In genomic region chr19:35211545-35212230, GRCh38 we compare ENCODE assay signal across 8 cellular contexts. TPM values are rescaled to one million over a fixed set of nuclear protein-coding genes. Genes with fewer than 3 reads are reported as not detected.
DNase-seq lines count a peak whose midpoint lies in the region; ATAC-seq and TF ChIP-seq lines count a peak whose summit lies in the region.

No MANE protein-coding gene starts in this region.

- 88% methylated on average over 6 of the region's 7 CpGs for whole genome bisulfite sequencing in mammary epithelial cell (ENCODE audit: low coverage, missing lambda C conversion rate)

- intact Hi-C loops in left lung (cut with DNase I): no loop called here
- intact Hi-C loops in mammary epithelial cell (cut with micrococcal nuclease): loop anchor here (5.0 kb wide), 1 partner anchor 49 kb away; no protein-coding TSS in a partner anchor

- no peak overlapping the region for H3K9ac ChIP-seq in mammary epithelial cell (ENCODE audit: insufficient read depth, low read length)

- dilution Hi-C loops in mammary epithelial cell (cut with HindIII; ENCODE audit: low sequenced_read_pairs): no loop called here

- DNase-seq in OCI-M1 (lab: John Stamatoyannopoulos, UW) (peak; percentile 54), left lung (peak in 1 of 2 donors; percentile 65), NCI-H2196 treated with DMSO at 0.1 percent for 48 hours (lab: John Stamatoyannopoulos, UW; ENCODE audit: unreplicated experiment) (no peak), T1000 (lab: John Stamatoyannopoulos, UW) (no peak), SKM-1 treated with dmso at 0.1 percent for 144 hours (lab: John Stamatoyannopoulos, UW; ENCODE audit: unreplicated experiment) (no peak), mammary epithelial cell (no peak)
- DNase-seq in stimulated activated naive CD8-positive, alpha-beta T cell treated with anti-CD3 and anti-CD28 coated beads, Interleukin-15, amount 100 ng/mL, for 72 hours: peak; percentile 61 to 79

- no TSS peak for BruUV-seq in mammary epithelial cell (replicated peaks; lab: Mats Ljungman, UMichigan)

- ATAC-seq in activated T-helper 17 cell treated with anti-CD3 and anti-CD28 coated beads, Interleukin-2, amount 50 U/mL, for 72 hours (replicated peaks): peak; percentile 33
- peak; percentile 13 for ATAC-seq in left lung
- ATAC-seq in stimulated activated naive CD8-positive, alpha-beta T cell treated with anti-CD3 and anti-CD28 coated beads, Interleukin-15, amount 100 ng/mL, for 72 hours: peak; percentile 56

- peak overlapping the region; percentile 97 for H3K27ac Mint-ChIP-seq in activated T-helper 17 cell treated with anti-CD3 and anti-CD28 coated beads, Interleukin-2, amount 50 U/mL, for 72 hours
- peak overlapping the region; percentile 98 to 100 for H3K27ac Mint-ChIP-seq in stimulated activated naive CD8-positive, alpha-beta T cell treated with anti-CD3 and anti-CD28 coated beads, Interleukin-15, amount 100 ng/mL, for 72 hours

- H3K9me3 ChIP-seq in left lung (no peaks in the 10 kb centered on the region), mammary epithelial cell (replicated peaks; ENCODE audit: insufficient read depth, low read length) (no peaks in the 10 kb centered on the region)

- peaks cover 51% of the 10 kb centered on the region for H3K4me1 Mint-ChIP-seq in activated T-helper 17 cell treated with anti-CD3 and anti-CD28 coated beads, Interleukin-2, amount 50 U/mL, for 72 hours
- peaks cover 91% of the 10 kb centered on the region for H3K4me1 Mint-ChIP-seq in stimulated activated naive CD8-positive, alpha-beta T cell treated with anti-CD3 and anti-CD28 coated beads, Interleukin-15, amount 100 ng/mL, for 72 hours

- H3K9me3 Mint-ChIP-seq in activated T-helper 17 cell treated with anti-CD3 and anti-CD28 coated beads, Interleukin-2, amount 50 U/mL, for 72 hours: no peaks in the 10 kb centered on the region
- H3K9me3 Mint-ChIP-seq in stimulated activated naive CD8-positive, alpha-beta T cell treated with anti-CD3 and anti-CD28 coated beads, Interleukin-15, amount 100 ng/mL, for 72 hours: no peaks in the 10 kb centered on the region

- H3K27ac ChIP-seq in left lung (peak overlapping the region; percentile 67 to 68), mammary epithelial cell (ENCODE audit: insufficient read depth, low read depth, low read length) (no peak overlapping the region)

- CTCF ChIA-PET in mammary epithelial cell (lab: Charles Lee; ENCODE audit: low non-redundant PET): no interaction called here

- no peak overlapping the region for H3K4me2 ChIP-seq in mammary epithelial cell (ENCODE audit: insufficient read depth, low read depth, low read length)

- in situ Hi-C loops in mammary epithelial cell (cut with MboI; ENCODE audit: low sequenced_read_pairs in 2 of 2): no loop called here

- H3K4me3 ChIP-seq in left lung: no peak overlapping the region
- H3K4me3 ChIP-seq in mammary epithelial cell (replicated peaks in 1 of 3; ENCODE audit: insufficient read depth in 1 of 3, low read depth in 2 of 3, low read length in 3 of 3): no peak overlapping the region

- peaks cover 16 to 51% of the 10 kb centered on the region in 2 donors for H3K4me1 ChIP-seq in left lung
- peaks cover 11% of the 10 kb centered on the region for H3K4me1 ChIP-seq in mammary epithelial cell (ENCODE audit: insufficient read depth, low read length)

- H3K4me3 Mint-ChIP-seq in activated T-helper 17 cell treated with anti-CD3 and anti-CD28 coated beads, Interleukin-2, amount 50 U/mL, for 72 hours: peak overlapping the region; percentile 75
- peak overlapping the region; percentile 27 to 79 for H3K4me3 Mint-ChIP-seq in stimulated activated naive CD8-positive, alpha-beta T cell treated with anti-CD3 and anti-CD28 coated beads, Interleukin-15, amount 100 ng/mL, for 72 hours

- no peaks in the 10 kb centered on the region for H3K27me3 Mint-ChIP-seq in activated T-helper 17 cell treated with anti-CD3 and anti-CD28 coated beads, Interleukin-2, amount 50 U/mL, for 72 hours
- H3K27me3 Mint-ChIP-seq in stimulated activated naive CD8-positive, alpha-beta T cell treated with anti-CD3 and anti-CD28 coated beads, Interleukin-15, amount 100 ng/mL, for 72 hours: no peaks in the 10 kb centered on the region

- no peaks in the 10 kb centered on the region for H4K20me1 ChIP-seq in mammary epithelial cell (ENCODE audit: insufficient read depth, low read length)

- H3K27me3 ChIP-seq in left lung (no peaks in the 10 kb centered on the region), mammary epithelial cell (ENCODE audit: insufficient read depth, low read length) (no peaks in the 10 kb centered on the region)

- H3K36me3 ChIP-seq in left lung: no peaks in the 10 kb centered on the region
- no peaks in the 10 kb centered on the region for H3K36me3 ChIP-seq in mammary epithelial cell (ENCODE audit: insufficient read depth, low read length)

- TF ChIP-seq CTCF in left lung (IDR thresholded peaks at IDR 0.05) (no peak), mammary epithelial cell (conservative IDR thresholded peaks at IDR 0.05 in 1 of 2, IDR thresholded peaks at IDR 0.05 in 1 of 2; ENCODE audit: extremely low read depth in 1 of 2, insufficient read depth in 1 of 2, low read depth in 1 of 2, low read length in 2 of 2) (no peak)

- H3K79me2 ChIP-seq in mammary epithelial cell (ENCODE audit: insufficient read depth, low read length): no peaks in the 10 kb centered on the region

- H3K36me3 Mint-ChIP-seq in activated T-helper 17 cell treated with anti-CD3 and anti-CD28 coated beads, Interleukin-2, amount 50 U/mL, for 72 hours (ENCODE audit: low read depth): peaks cover 7% of the 10 kb centered on the region

- no peak overlapping the region for H2AFZ ChIP-seq in mammary epithelial cell (ENCODE audit: low read depth, low read length)

RNA-seq across cellular contexts. Expression of gene FAM187B, which starts 16.9 kb away (rescaled TPM):
- under 1 TPM in 1 of 2 donors, not detected in 1; 0.58 TPM for total RNA-seq in activated T-helper 17 cell treated with anti-CD3 and anti-CD28 coated beads, Interleukin-2, amount 50 U/mL, for 72 hours
- total RNA-seq in left lung (under 1 TPM in 1 of 2 donors, not detected in 1; 0.20 TPM), mammary epithelial cell (not detected)
- polyA plus RNA-seq in mammary epithelial cell: not detected
- not detected for polyA minus RNA-seq in mammary epithelial cell

RNA-seq across cellular contexts. Expression of gene LSR, which starts 37.1 kb away (rescaled TPM):
- total RNA-seq in activated T-helper 17 cell treated with anti-CD3 and anti-CD28 coated beads, Interleukin-2, amount 50 U/mL, for 72 hours: 10 to 100 TPM; 19.1 to 38.0 TPM
- 100 to 1,000 TPM in 1 of 2 donors, 10 to 100 TPM in 1; 65.4 to 130 TPM for total RNA-seq in left lung
- 100 to 1,000 TPM in 1 of 2 donors, 10 to 100 TPM in 1; 91.5 to 166 TPM for total RNA-seq in mammary epithelial cell
- 133 TPM for polyA plus RNA-seq in mammary epithelial cell
- polyA minus RNA-seq in mammary epithelial cell: 97.9 TPM

RNA-seq across cellular contexts. Expression of gene USF2, which starts 57.1 kb away (rescaled TPM):
- total RNA-seq in activated T-helper 17 cell treated with anti-CD3 and anti-CD28 coated beads, Interleukin-2, amount 50 U/mL, for 72 hours: 100 to 1,000 TPM; 109 to 121 TPM
- total RNA-seq in left lung (100 to 1,000 TPM; 123 to 148 TPM), mammary epithelial cell (10 to 100 TPM; 65.7 to 82.1 TPM)
- 73.9 TPM for polyA plus RNA-seq in mammary epithelial cell
- polyA minus RNA-seq in mammary epithelial cell: 54.0 TPM

RNA-seq across cellular contexts. Expression of gene FXYD5, which starts 57.2 kb away (rescaled TPM):
- total RNA-seq in activated T-helper 17 cell treated with anti-CD3 and anti-CD28 coated beads, Interleukin-2, amount 50 U/mL, for 72 hours: 100 to 1,000 TPM; 214 to 257 TPM
- total RNA-seq in left lung (100 to 1,000 TPM; 111 to 123 TPM), mammary epithelial cell (100 to 1,000 TPM in 1 of 2 donors, 10 to 100 TPM in 1; 23.5 to 349 TPM)
- 390 TPM for polyA plus RNA-seq in mammary epithelial cell
- 448 TPM for polyA minus RNA-seq in mammary epithelial cell

Comparison
In these comparisons a context has a peak if more than half of its experiments do, and no peak if none do; other contexts are left out.
1. DNase-seq: peak in OCI-M1 (single experiment) and stimulated activated naive CD8-positive, alpha-beta T cell treated with anti-CD3 and anti-CD28 coated beads, Interleukin-15, amount 100 ng/mL, for 72 hours (2 of 2); none in NCI-H2196 treated with DMSO at 0.1 percent for 48 hours (single experiment), T1000 (single experiment), SKM-1 treated with dmso at 0.1 percent for 144 hours (single experiment) and mammary epithelial cell (single experiment).
2. Peak in every context shown above with its lines, with median percentiles within 50 percentile points of each other: ATAC-seq.